In genomic region chr12:15862840-15863239, GRCh38 we compare ENCODE assay signal across 1 cellular context.
TF ChIP-seq lines count a peak whose summit lies in the region.

No MANE protein-coding gene starts in this region.

TF ChIP-seq in HepG2, 621 proteins besides CTCF, POLR2A, EP300 and RAD21 (continues in another document):
- TF ChIP-seq FOXP4 (CRISPR knock-in tag; IDR thresholded peaks at IDR 0.05) (peak; percentile 36; the same call in 1 of the 2 replicates), SNAPC2 (CRISPR knock-in tag; IDR thresholded peaks at IDR 0.05) (no peak), NFKB2 (CRISPR knock-in tag; IDR thresholded peaks at IDR 0.05; ENCODE audit: borderline replicate concordance) (no peak), YEATS4 (CRISPR knock-in tag; IDR thresholded peaks at IDR 0.05; ENCODE audit: borderline replicate concordance) (no peak), PAX8 (CRISPR knock-in tag; IDR thresholded peaks at IDR 0.05; ENCODE audit: borderline replicate concordance) (no peak), KMT2A (CRISPR knock-in tag; IDR thresholded peaks at IDR 0.05) (no peak), ADNP (CRISPR knock-in tag; IDR thresholded peaks at IDR 0.05) (no peak), FOXA1 (IDR thresholded peaks at IDR 0.05) (no peak), FOXA1 (CRISPR knock-in tag; IDR thresholded peaks at IDR 0.05) (peak; percentile 39; the same call in 1 of the 2 replicates), GFI1 (CRISPR knock-in tag; IDR thresholded peaks at IDR 0.05; ENCODE audit: borderline replicate concordance) (peak; percentile 87), ZNF441 (CRISPR knock-in tag; IDR thresholded peaks at IDR 0.05; ENCODE audit: borderline replicate concordance) (no peak), ZNF142 (CRISPR knock-in tag; IDR thresholded peaks at IDR 0.05) (no peak), ZNF513 (CRISPR knock-in tag; conservative IDR thresholded peaks at IDR 0.05) (no peak), MTF1 (CRISPR knock-in tag; IDR thresholded peaks at IDR 0.05) (no peak), SP1 (IDR thresholded peaks at IDR 0.05) (no peak), SP1 (CRISPR knock-in tag; IDR thresholded peaks at IDR 0.05) (no peak), ZEB1 (IDR thresholded peaks at IDR 0.05; ENCODE audit: insufficient replicate concordance, low read depth) (peak; percentile 29), FOXC1 (CRISPR knock-in tag; IDR thresholded peaks at IDR 0.05; ENCODE audit: borderline replicate concordance) (no peak), SOX13 (IDR thresholded peaks at IDR 0.05) (no peak), SOX13 (CRISPR knock-in tag; conservative IDR thresholded peaks at IDR 0.05 in 1 of 2, IDR thresholded peaks at IDR 0.05 in 1 of 2) (peak in 1 of 2 experiments; percentile 78; a peak in 2 of 4 replicates), BHLHE40 (IDR thresholded peaks at IDR 0.05; ENCODE audit: low read length) (no peak), ZNF83 (CRISPR knock-in tag; IDR thresholded peaks at IDR 0.05; ENCODE audit: borderline replicate concordance) (no peak), NFE2L2 (IDR thresholded peaks at IDR 0.05; ENCODE audit: low read length) (no peak), RFXANK (CRISPR knock-in tag; IDR thresholded peaks at IDR 0.05) (no peak), HDAC2 (CRISPR knock-in tag; IDR thresholded peaks at IDR 0.05) (0 out of 2 replicates have a peak, but pooled peaks have one; percentile 48), ZNF724P (CRISPR knock-in tag; IDR thresholded peaks at IDR 0.05; ENCODE audit: borderline replicate concordance) (no peak)
- TF ChIP-seq, protein P1, sequence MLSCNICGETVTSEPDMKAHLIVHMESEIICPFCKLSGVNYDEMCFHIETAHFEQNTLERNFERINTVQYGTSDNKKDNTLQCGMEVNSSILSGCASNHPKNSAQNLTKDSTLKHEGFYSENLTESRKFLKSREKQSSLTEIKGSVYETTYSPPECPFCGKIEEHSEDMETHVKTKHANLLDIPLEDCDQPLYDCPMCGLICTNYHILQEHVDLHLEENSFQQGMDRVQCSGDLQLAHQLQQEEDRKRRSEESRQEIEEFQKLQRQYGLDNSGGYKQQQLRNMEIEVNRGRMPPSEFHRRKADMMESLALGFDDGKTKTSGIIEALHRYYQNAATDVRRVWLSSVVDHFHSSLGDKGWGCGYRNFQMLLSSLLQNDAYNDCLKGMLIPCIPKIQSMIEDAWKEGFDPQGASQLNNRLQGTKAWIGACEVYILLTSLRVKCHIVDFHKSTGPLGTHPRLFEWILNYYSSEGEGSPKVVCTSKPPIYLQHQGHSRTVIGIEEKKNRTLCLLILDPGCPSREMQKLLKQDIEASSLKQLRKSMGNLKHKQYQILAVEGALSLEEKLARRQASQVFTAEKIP (CRISPR knock-in tag; IDR thresholded peaks at IDR 0.05; ENCODE audit: borderline replicate concordance) = no peak
- TF ChIP-seq, protein P2, sequence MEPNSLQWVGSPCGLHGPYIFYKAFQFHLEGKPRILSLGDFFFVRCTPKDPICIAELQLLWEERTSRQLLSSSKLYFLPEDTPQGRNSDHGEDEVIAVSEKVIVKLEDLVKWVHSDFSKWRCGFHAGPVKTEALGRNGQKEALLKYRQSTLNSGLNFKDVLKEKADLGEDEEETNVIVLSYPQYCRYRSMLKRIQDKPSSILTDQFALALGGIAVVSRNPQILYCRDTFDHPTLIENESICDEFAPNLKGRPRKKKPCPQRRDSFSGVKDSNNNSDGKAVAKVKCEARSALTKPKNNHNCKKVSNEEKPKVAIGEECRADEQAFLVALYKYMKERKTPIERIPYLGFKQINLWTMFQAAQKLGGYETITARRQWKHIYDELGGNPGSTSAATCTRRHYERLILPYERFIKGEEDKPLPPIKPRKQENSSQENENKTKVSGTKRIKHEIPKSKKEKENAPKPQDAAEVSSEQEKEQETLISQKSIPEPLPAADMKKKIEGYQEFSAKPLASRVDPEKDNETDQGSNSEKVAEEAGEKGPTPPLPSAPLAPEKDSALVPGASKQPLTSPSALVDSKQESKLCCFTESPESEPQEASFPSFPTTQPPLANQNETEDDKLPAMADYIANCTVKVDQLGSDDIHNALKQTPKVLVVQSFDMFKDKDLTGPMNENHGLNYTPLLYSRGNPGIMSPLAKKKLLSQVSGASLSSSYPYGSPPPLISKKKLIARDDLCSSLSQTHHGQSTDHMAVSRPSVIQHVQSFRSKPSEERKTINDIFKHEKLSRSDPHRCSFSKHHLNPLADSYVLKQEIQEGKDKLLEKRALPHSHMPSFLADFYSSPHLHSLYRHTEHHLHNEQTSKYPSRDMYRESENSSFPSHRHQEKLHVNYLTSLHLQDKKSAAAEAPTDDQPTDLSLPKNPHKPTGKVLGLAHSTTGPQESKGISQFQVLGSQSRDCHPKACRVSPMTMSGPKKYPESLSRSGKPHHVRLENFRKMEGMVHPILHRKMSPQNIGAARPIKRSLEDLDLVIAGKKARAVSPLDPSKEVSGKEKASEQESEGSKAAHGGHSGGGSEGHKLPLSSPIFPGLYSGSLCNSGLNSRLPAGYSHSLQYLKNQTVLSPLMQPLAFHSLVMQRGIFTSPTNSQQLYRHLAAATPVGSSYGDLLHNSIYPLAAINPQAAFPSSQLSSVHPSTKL (CRISPR knock-in tag; IDR thresholded peaks at IDR 0.05) = peak; percentile 92
- TF ChIP-seq, protein P3, sequence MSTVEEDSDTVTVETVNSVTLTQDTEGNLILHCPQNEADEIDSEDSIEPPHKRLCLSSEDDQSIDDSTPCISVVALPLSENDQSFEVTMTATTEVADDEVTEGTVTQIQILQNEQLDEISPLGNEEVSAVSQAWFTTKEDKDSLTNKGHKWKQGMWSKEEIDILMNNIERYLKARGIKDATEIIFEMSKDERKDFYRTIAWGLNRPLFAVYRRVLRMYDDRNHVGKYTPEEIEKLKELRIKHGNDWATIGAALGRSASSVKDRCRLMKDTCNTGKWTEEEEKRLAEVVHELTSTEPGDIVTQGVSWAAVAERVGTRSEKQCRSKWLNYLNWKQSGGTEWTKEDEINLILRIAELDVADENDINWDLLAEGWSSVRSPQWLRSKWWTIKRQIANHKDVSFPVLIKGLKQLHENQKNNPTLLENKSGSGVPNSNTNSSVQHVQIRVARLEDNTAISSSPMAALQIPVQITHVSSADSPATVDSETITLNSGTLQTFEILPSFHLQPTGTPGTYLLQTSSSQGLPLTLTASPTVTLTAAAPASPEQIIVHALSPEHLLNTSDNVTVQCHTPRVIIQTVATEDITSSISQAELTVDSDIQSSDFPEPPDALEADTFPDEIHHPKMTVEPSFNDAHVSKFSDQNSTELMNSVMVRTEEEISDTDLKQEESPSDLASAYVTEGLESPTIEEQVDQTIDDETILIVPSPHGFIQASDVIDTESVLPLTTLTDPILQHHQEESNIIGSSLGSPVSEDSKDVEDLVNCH (CRISPR knock-in tag; IDR thresholded peaks at IDR 0.05) = no peak
- TF ChIP-seq, protein P4, sequence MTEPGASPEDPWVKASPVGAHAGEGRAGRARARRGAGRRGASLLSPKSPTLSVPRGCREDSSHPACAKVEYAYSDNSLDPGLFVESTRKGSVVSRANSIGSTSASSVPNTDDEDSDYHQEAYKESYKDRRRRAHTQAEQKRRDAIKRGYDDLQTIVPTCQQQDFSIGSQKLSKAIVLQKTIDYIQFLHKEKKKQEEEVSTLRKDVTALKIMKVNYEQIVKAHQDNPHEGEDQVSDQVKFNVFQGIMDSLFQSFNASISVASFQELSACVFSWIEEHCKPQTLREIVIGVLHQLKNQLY (CRISPR knock-in tag; IDR thresholded peaks at IDR 0.05) = 0 out of 2 replicates have a peak, but pooled peaks have one; percentile 22
- TF ChIP-seq, protein P5, sequence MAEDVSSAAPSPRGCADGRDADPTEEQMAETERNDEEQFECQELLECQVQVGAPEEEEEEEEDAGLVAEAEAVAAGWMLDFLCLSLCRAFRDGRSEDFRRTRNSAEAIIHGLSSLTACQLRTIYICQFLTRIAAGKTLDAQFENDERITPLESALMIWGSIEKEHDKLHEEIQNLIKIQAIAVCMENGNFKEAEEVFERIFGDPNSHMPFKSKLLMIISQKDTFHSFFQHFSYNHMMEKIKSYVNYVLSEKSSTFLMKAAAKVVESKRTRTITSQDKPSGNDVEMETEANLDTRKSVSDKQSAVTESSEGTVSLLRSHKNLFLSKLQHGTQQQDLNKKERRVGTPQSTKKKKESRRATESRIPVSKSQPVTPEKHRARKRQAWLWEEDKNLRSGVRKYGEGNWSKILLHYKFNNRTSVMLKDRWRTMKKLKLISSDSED (CRISPR knock-in tag; IDR thresholded peaks at IDR 0.05) = no peak
